8 cellular contexts compared by ENCODE assay signal in the genomic region with DNA sequence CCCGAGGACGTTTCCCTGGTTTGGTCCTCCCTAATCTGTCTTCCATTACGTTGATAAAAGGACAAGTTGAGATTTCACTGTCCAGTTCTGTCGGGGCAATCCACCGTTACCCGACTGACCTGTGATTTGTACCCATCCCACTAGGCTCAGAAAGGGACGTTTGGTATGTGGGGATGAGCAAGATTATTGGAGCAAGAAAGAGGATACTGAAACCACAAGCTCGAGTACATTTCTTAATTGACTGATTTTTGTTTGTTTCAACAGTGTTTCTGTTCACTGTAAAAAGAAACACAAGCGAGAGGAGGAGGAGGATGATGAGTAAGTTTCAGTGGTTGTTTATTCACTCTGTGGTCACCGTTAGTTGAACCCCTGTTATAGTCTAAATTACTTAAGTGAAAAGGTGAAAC. TPM values are rescaled to one million over a fixed set of nuclear protein-coding genes. Genes with fewer than 3 reads are reported as not detected.
DNase-seq lines count a peak whose midpoint lies in the region; TF ChIP-seq lines count a peak whose summit lies in the region.

No MANE protein-coding gene starts in this region.

- H3K27ac ChIP-seq in OCI-LY7 (ENCODE audit: low read depth, low read length, poor library complexity, severe bottlenecking) = peak overlapping the region; percentile 38
- H3K27ac ChIP-seq in neural cell (ENCODE audit: low read length) = no peak overlapping the region

- no peaks in the 10 kb centered on the region for H3F3A ChIP-seq in neural cell (ENCODE audit: insufficient read depth, low read length, poor library complexity, severe bottlenecking)

- TF ChIP-seq RAD21 in neural cell (conservative IDR thresholded peaks at IDR 0.05) = no peak

- H4K20me1 ChIP-seq in OCI-LY7 (ENCODE audit: insufficient read depth, low read length) (0 out of 2 replicates have a peak, but pooled peaks cover 6% of the 10 kb centered on the region), neural cell (ENCODE audit: insufficient read depth) (no peaks in the 10 kb centered on the region)

- CTCF ChIA-PET in OCI-LY7 (lab: Charles Lee; ENCODE audit: unreplicated experiment) = no interaction called here

- DNase-seq in GM13977 (ENCODE audit: low spot score) (peak; percentile 69), HFF-Myc (ENCODE audit: extremely low read depth, low read depth) (no peak), OCI-LY7 (ENCODE audit: low spot score) (no peak), NCI-H1694 treated with DMSO at 0.1 percent for 48 hours (lab: John Stamatoyannopoulos, UW) (no peak), iPS-NIHi7 (ENCODE audit: extremely low spot score) (no peak), NCI-H345 treated with DMSO at 0.1 percent for 48 hours (lab: John Stamatoyannopoulos, UW; ENCODE audit: unreplicated experiment) (no peak)

- H3K27me3 ChIP-seq in endocrine pancreas (ENCODE audit: control insufficient read depth, insufficient read depth, low read length) = no peaks in the 10 kb centered on the region
- no peaks in the 10 kb centered on the region for H3K27me3 ChIP-seq in neural cell (ENCODE audit: insufficient read depth, low read depth, low read length)

- H3K36me3 ChIP-seq in OCI-LY7 (ENCODE audit: insufficient read depth, low read length) = peaks cover 42% of the 10 kb centered on the region
- no peaks in the 10 kb centered on the region for H3K36me3 ChIP-seq in endocrine pancreas (ENCODE audit: control insufficient read depth, insufficient read depth, low read length)
- no peaks in the 10 kb centered on the region for H3K36me3 ChIP-seq in neural cell (ENCODE audit: insufficient read depth, low read length)

- H3K9me3 ChIP-seq in OCI-LY7 (ENCODE audit: low read length) (peaks cover 5% of the 10 kb centered on the region; the same call in 1 of the 2 replicates), endocrine pancreas (ENCODE audit: control insufficient read depth, low read length) (no peaks in the 10 kb centered on the region), neural cell (ENCODE audit: low read length) (no peaks in the 10 kb centered on the region)

- H3K4me3 ChIP-seq in HFF-Myc (replicated peaks; ENCODE audit: low read depth, low read length) (peak overlapping the region; percentile 78), OCI-LY7 (ENCODE audit: low read depth, low read length, poor library complexity, severe bottlenecking) (peak overlapping the region; percentile 90), endocrine pancreas (ENCODE audit: control insufficient read depth, insufficient read depth, low read length) (peak overlapping the region; percentile 94), neural cell (ENCODE audit: low read length) (peak overlapping the region; percentile 86)

- in situ Hi-C loops in GM13977 (cut with MboI; ENCODE audit: low pct_unique_long_range_greater_than_20kb, low sequenced_read_pairs, unreplicated experiment) = no loop called here

- H3K9ac ChIP-seq in endocrine pancreas (ENCODE audit: control insufficient read depth, insufficient read depth, low read length) (peak overlapping the region; percentile 84), neural cell (ENCODE audit: low read length) (peak overlapping the region; percentile 79)

- BruUV-seq in OCI-LY7 (replicated peaks; lab: Mats Ljungman, UMichigan) = TSS peak; percentile 78

- POLR2A ChIA-PET in OCI-LY7 (lab: Charles Lee) = no interaction called here

- no peak for TF ChIP-seq CTCF in GM13977 (IDR thresholded peaks at IDR 0.05; ENCODE audit: extremely low read depth, insufficient read depth, missing control alignments)
- no peak for TF ChIP-seq CTCF in HFF-Myc (IDR thresholded peaks at IDR 0.05; ENCODE audit: low read depth, low read length, missing control alignments)
- TF ChIP-seq CTCF in OCI-LY7 (conservative IDR thresholded peaks at IDR 0.05; ENCODE audit: low read length) = no peak
- no peak for TF ChIP-seq CTCF in neural cell (IDR thresholded peaks at IDR 0.05; ENCODE audit: poor library complexity, severe bottlenecking)

- no peak for TF ChIP-seq EP300 in neural cell (conservative IDR thresholded peaks at IDR 0.05; ENCODE audit: poor library complexity, severe bottlenecking)

- peak overlapping the region; percentile 23; the same call in 1 of the 2 replicates for H2AFZ ChIP-seq in OCI-LY7 (ENCODE audit: low read length)
- peak overlapping the region; percentile 33 for H2AFZ ChIP-seq in neural cell (ENCODE audit: low read depth, low read length)

- H3K4me1 ChIP-seq in OCI-LY7 (ENCODE audit: insufficient read depth, low read length, poor library complexity, severe bottlenecking) = peaks cover 5% of the 10 kb centered on the region
- peaks cover 4% of the 10 kb centered on the region for H3K4me1 ChIP-seq in endocrine pancreas (ENCODE audit: control insufficient read depth, insufficient read depth, low read length)

- H3K9me2 ChIP-seq in OCI-LY7 (ENCODE audit: insufficient read depth, low read length) (no peaks in the 10 kb centered on the region), neural cell (ENCODE audit: insufficient read depth, low read length) (no peaks in the 10 kb centered on the region)

- H3K79me2 ChIP-seq in OCI-LY7 (ENCODE audit: insufficient read depth, low read depth, low read length) (peaks cover 18% of the 10 kb centered on the region; the same call in 1 of the 2 replicates), neural cell (replicated peaks; ENCODE audit: insufficient read depth, low read length) (peaks cover 12% of the 10 kb centered on the region)

- intact Hi-C loops in OCI-LY7 (cut with micrococcal nuclease; ENCODE audit: unreplicated experiment) = loop anchor here (10.0 kb wide), 1 partner anchor 51 kb away; no protein-coding TSS in a partner anchor

- peak overlapping the region; percentile 98 for H3K4me2 ChIP-seq in OCI-LY7 (ENCODE audit: low read length)
- H3K4me2 ChIP-seq in neural cell (ENCODE audit: low read length) = peak overlapping the region; percentile 99

TF ChIP-seq in neural cell, 6 proteins besides CTCF, POLR2A, EP300 and RAD21:
- TF ChIP-seq POLR2AphosphoS5 (IDR thresholded peaks at IDR 0.05) (no peak), TAF1 (IDR thresholded peaks at IDR 0.05; ENCODE audit: low read depth) (no peak), EZH2 (IDR thresholded peaks at IDR 0.05; ENCODE audit: borderline replicate concordance, insufficient read depth, low read length, poor library complexity, severe bottlenecking) (no peak)
TF ChIP-seq in neural cell: peak in this region for 0.

RNA-seq across cellular contexts. Expression of gene CCDC117, which starts 1.0 kb away (rescaled TPM):
- 19.5 and 21.4 TPM in 2 replicates for total RNA-seq in OCI-LY7 (2014; rRNA removed; shearing (Covaris generic))
- 32.9 and 34.1 TPM in 2 replicates for total RNA-seq in OCI-LY7 (2022)
- polyA plus RNA-seq in neural cell = 23.1 and 24.8 TPM in 2 replicates
- polyA minus RNA-seq in neural cell = 32.6 and 34.2 TPM in 2 replicates

RNA-seq across cellular contexts. Expression of gene XBP1, which starts 26.9 kb away (rescaled TPM):
- total RNA-seq in OCI-LY7 (2014; rRNA removed; shearing (Covaris generic)) = 35.2 and 35.8 TPM in 2 replicates
- 118 and 144 TPM in 2 replicates for total RNA-seq in OCI-LY7 (2022)
- 14.7 and 19.0 TPM in 2 replicates for polyA plus RNA-seq in neural cell
- polyA minus RNA-seq in neural cell = 28.8 and 29.5 TPM in 2 replicates

RNA-seq across cellular contexts. Expression of gene HSCB, which starts 31.6 kb away (rescaled TPM):
- 16.6 and 23.4 TPM in 2 replicates for total RNA-seq in OCI-LY7 (2014; rRNA removed; shearing (Covaris generic))
- total RNA-seq in OCI-LY7 (2022) = 17.2 and 17.6 TPM in 2 replicates
- 22.4 and 26.7 TPM in 2 replicates for polyA plus RNA-seq in neural cell
- 3.2 and 4.2 TPM in 2 replicates for polyA minus RNA-seq in neural cell

RNA-seq across cellular contexts. Expression of gene CHEK2, which starts 31.8 kb away (rescaled TPM):
- 49.3 and 53.3 TPM in 2 replicates for total RNA-seq in OCI-LY7 (2014; rRNA removed; shearing (Covaris generic))
- 77.4 and 82.7 TPM in 2 replicates for total RNA-seq in OCI-LY7 (2022)
- polyA plus RNA-seq in neural cell = 3.1 and 3.4 TPM in 2 replicates
- 1.9 and 5.2 TPM in 2 replicates for polyA minus RNA-seq in neural cell
